8 cellular contexts compared by ENCODE assay signal in genomic region chr11:128549256-128549944, GRCh38. TPM values are rescaled to one million over a fixed set of nuclear protein-coding genes. Genes with fewer than 3 reads are reported as not detected.
DNase-seq lines count a peak whose midpoint lies in the region; ATAC-seq and TF ChIP-seq lines count a peak whose summit lies in the region.

No MANE protein-coding gene starts in this region.

- TF ChIP-seq POLR2A in tibial nerve (IDR thresholded peaks at IDR 0.05) = no peak

- H3K4me3 Mint-ChIP-seq in activated CD4-positive, alpha-beta T cell treated with anti-CD3 and anti-CD28 coated beads, Interleukin-2, amount 10 ng/mL, durations not matched to agents 24 days and 14 days = peak overlapping the region; percentile 83
- peak overlapping the region; percentile 76 for H3K4me3 Mint-ChIP-seq in mesothelial cell of epicardium

- H3K4me1 ChIP-seq in effector memory CD4-positive, alpha-beta T cell (ENCODE audit: control insufficient read depth, insufficient read depth, low read length, poor library complexity, severe bottlenecking) = peaks cover 12% of the 10 kb centered on the region
- peaks cover 0 to 66% (median 25%) of the 10 kb centered on the region in 4 donors for H3K4me1 ChIP-seq in tibial nerve

- H3K4me1 Mint-ChIP-seq in activated CD4-positive, alpha-beta T cell treated with anti-CD3 and anti-CD28 coated beads, Interleukin-2, amount 10 ng/mL, durations not matched to agents 24 days and 14 days = peaks cover 66% of the 10 kb centered on the region
- peaks cover 40% of the 10 kb centered on the region for H3K4me1 Mint-ChIP-seq in mesothelial cell of epicardium

- no peaks in the 10 kb centered on the region for H3K36me3 ChIP-seq in effector memory CD4-positive, alpha-beta T cell (ENCODE audit: control insufficient read depth, insufficient read depth, low read length)
- no peaks in the 10 kb centered on the region for H3K36me3 ChIP-seq in tibial nerve

- peak in 1 of 2 donors; percentile 39 for TF ChIP-seq EP300 in tibial nerve (IDR thresholded peaks at IDR 0.05)

- ATAC-seq in HG02759 (IDR thresholded peaks at IDR 0.05; ENCODE audit: unreplicated experiment) (no peak), GM21526 (IDR thresholded peaks at IDR 0.05; ENCODE audit: low FRiP score, unreplicated experiment) (no peak)

- H3K9me3 ChIP-seq in effector memory CD4-positive, alpha-beta T cell (ENCODE audit: control insufficient read depth, low read length) = no peaks in the 10 kb centered on the region
- no peaks in the 10 kb centered on the region for H3K9me3 ChIP-seq in tibial nerve

- intact Hi-C loops in activated CD4-positive, alpha-beta T cell treated with anti-CD3 and anti-CD28 coated beads, Interleukin-2, amount 10 ng/mL, durations not matched to agents 24 days and 14 days (cut with micrococcal nuclease) = no loop called here

- DNase-seq in activated CD4-positive, alpha-beta T cell treated with anti-CD3 and anti-CD28 coated beads, Interleukin-2, amount 10 ng/mL, durations not matched to agents 24 days and 14 days = no peak
- no peak for DNase-seq in activated CD4-positive, alpha-beta T cell treated with anti-CD3 and anti-CD28 coated beads for 1 hour
- DNase-seq in effector memory CD4-positive, alpha-beta T cell = no peak
- no peak for DNase-seq in mesothelial cell of epicardium (ENCODE audit: low spot score in 2 of 2, unreplicated experiment in 2 of 2)
- DNase-seq in tibial nerve (ENCODE audit: low spot score in 2 of 2) = peak; percentile 41 to 50
- no peak for DNase-seq in putamen (ENCODE audit: low spot score)

- no peaks in the 10 kb centered on the region for H3K36me3 Mint-ChIP-seq in activated CD4-positive, alpha-beta T cell treated with anti-CD3 and anti-CD28 coated beads, Interleukin-2, amount 10 ng/mL, durations not matched to agents 24 days and 14 days (ENCODE audit: low read depth)
- no peaks in the 10 kb centered on the region for H3K36me3 Mint-ChIP-seq in mesothelial cell of epicardium

- no peaks in the 10 kb centered on the region for H3K9me3 Mint-ChIP-seq in activated CD4-positive, alpha-beta T cell treated with anti-CD3 and anti-CD28 coated beads, Interleukin-2, amount 10 ng/mL, durations not matched to agents 24 days and 14 days
- H3K9me3 Mint-ChIP-seq in mesothelial cell of epicardium = no peaks in the 10 kb centered on the region

- peak overlapping the region; percentile 29 for H3K27ac ChIP-seq in effector memory CD4-positive, alpha-beta T cell (ENCODE audit: insufficient read depth, low read length, poor library complexity, severe bottlenecking)
- H3K27ac ChIP-seq in tibial nerve = peak overlapping the region; percentile 26 to 85 (median 77)

- WGBS in tibial nerve, 2 donors = 15 to 24% methylated on average over 26 to 32 of the region's 37 CpGs

- peak overlapping the region; percentile 70 for H3K27ac Mint-ChIP-seq in activated CD4-positive, alpha-beta T cell treated with anti-CD3 and anti-CD28 coated beads, Interleukin-2, amount 10 ng/mL, durations not matched to agents 24 days and 14 days
- peak overlapping the region; percentile 48 for H3K27ac Mint-ChIP-seq in mesothelial cell of epicardium

- H3K4me3 ChIP-seq in effector memory CD4-positive, alpha-beta T cell (ENCODE audit: insufficient read depth, low read depth, low read length, poor library complexity, severe bottlenecking) = peak overlapping the region; percentile 66
- H3K4me3 ChIP-seq in tibial nerve = peak overlapping the region; percentile 23 to 61 (median 58)

- H3K27me3 Mint-ChIP-seq in activated CD4-positive, alpha-beta T cell treated with anti-CD3 and anti-CD28 coated beads, Interleukin-2, amount 10 ng/mL, durations not matched to agents 24 days and 14 days = no peaks in the 10 kb centered on the region
- peaks cover 11% of the 10 kb centered on the region for H3K27me3 Mint-ChIP-seq in mesothelial cell of epicardium (ENCODE audit: low read depth)

- no peak for TF ChIP-seq CTCF in mesothelial cell of epicardium (IDR thresholded peaks at IDR 0.05; ENCODE audit: unreplicated experiment)
- no peak for TF ChIP-seq CTCF in tibial nerve (IDR thresholded peaks at IDR 0.05)

- no peaks in the 10 kb centered on the region for H3K27me3 ChIP-seq in effector memory CD4-positive, alpha-beta T cell (replicated peaks; ENCODE audit: control insufficient read depth, insufficient read depth, low read length, poor library complexity, severe bottlenecking)
- no peaks in the 10 kb centered on the region for H3K27me3 ChIP-seq in tibial nerve

RNA-seq across cellular contexts. Expression of gene ETS1, which starts 38.0 kb away (rescaled TPM):
- total RNA-seq in activated CD4-positive, alpha-beta T cell treated with anti-CD3 and anti-CD28 coated beads, Interleukin-2, amount 10 ng/mL, durations not matched to agents 24 days and 14 days = 449 and 454 TPM in 2 replicates
- total RNA-seq in mesothelial cell of epicardium (29.7 to 30.0 TPM (median 30.0 TPM) in 3 replicates), tibial nerve (10 to 100 TPM; 46.3 to 70.6 (median 57.6) TPM)

Comparison
In these comparisons a context has a peak if more than half of its experiments do, and no peak if none do; other contexts are left out.
1. DNase-seq: peak in tibial nerve (2 of 2); none in activated CD4-positive, alpha-beta T cell treated with anti-CD3 and anti-CD28 coated beads, Interleukin-2, amount 10 ng/mL, durations not matched to agents 24 days and 14 days (single experiment), activated CD4-positive, alpha-beta T cell treated with anti-CD3 and anti-CD28 coated beads for 1 hour (single experiment), effector memory CD4-positive, alpha-beta T cell (0 of 3), mesothelial cell of epicardium (0 of 2) and putamen (single experiment).